28 cellular contexts compared by ENCODE assay signal in genomic region chr10:128500642-128501041, GRCh38.
"Had no signal": no experiment of that assay in that cellular context is flagged by ENCODE, and none has a peak within 500 bp of the region (broad histone marks: within the 10 kb centered on the region; RNA-seq: fewer than 3 reads in every experiment).

No MANE protein-coding gene starts in this region.

- H3K9me3 ChIP-seq: colonic mucosa, gastrocnemius medialis, heart right ventricle, left lung, lower lobe of right lung, mucosa of descending colon had no signal

- FAIRE-seq: endometrium, islet of Langerhans, keratinocyte had no signal

- H3K9me3 Mint-ChIP-seq: dendritic cell treated with granulocyte-macrophage colony-stimulating factor and Interleukin-4, amounts not matched to agents 40 ng/mL and 50 ng/mL, for 4 days; effector memory CD8-positive, alpha-beta T cell; endodermal cell; mesothelial cell of epicardium had no signal

- H3K27me3 Mint-ChIP-seq: dendritic cell treated with granulocyte-macrophage colony-stimulating factor and Interleukin-4, amounts not matched to agents 40 ng/mL and 50 ng/mL, for 4 days; effector memory CD8-positive, alpha-beta T cell had no signal

- H3K27ac ChIP-seq: colonic mucosa, epithelial cell of prostate, esophagus squamous epithelium, gastrocnemius medialis, heart right ventricle, left lung, lower lobe of right lung had no signal

- H3K36me3 ChIP-seq: colonic mucosa, esophagus squamous epithelium, gastrocnemius medialis, heart right ventricle, left lung, lower lobe of right lung had no signal

- H3K36me3 Mint-ChIP-seq: mesothelial cell of epicardium, naive B cell had no signal

- H3K27ac Mint-ChIP-seq: dendritic cell treated with granulocyte-macrophage colony-stimulating factor and Interleukin-4, amounts not matched to agents 40 ng/mL and 50 ng/mL, for 4 days; effector memory CD8-positive, alpha-beta T cell; endodermal cell; mesothelial cell of epicardium had no signal

- H3K27me3 ChIP-seq: colonic mucosa, esophagus squamous epithelium, gastrocnemius medialis, left lung had no signal

- ATAC-seq: effector memory CD8-positive, alpha-beta T cell; esophagus mucosa; gastrocnemius medialis; heart right ventricle; left cardiac atrium; left lung; left ventricle myocardium superior; lower lobe of right lung; mucosa of descending colon had no signal

- H3K4me1 ChIP-seq: colonic mucosa, esophagus squamous epithelium, gastrocnemius medialis, heart right ventricle, left lung, lower lobe of right lung had no signal

- DNase-seq: colonic mucosa; cortex of kidney; effector CD8-positive, alpha-beta T cell; effector memory CD8-positive, alpha-beta T cell; endodermal cell; erythroblast; esophagus squamous epithelium; foreskin fibroblast; foreskin melanocyte; gastrocnemius medialis; glutamatergic neuron; head of caudate nucleus; heart right ventricle; hippocampal formation; left cardiac atrium; left lung; left ventricle myocardium superior; lower lobe of right lung; mesenchymal stem cell; mucosa of descending colon; naive B cell had no signal

- H3K4me1 Mint-ChIP-seq: endodermal cell, mesothelial cell of epicardium, naive B cell had no signal

- H3K4me3 Mint-ChIP-seq: dendritic cell treated with granulocyte-macrophage colony-stimulating factor and Interleukin-4, amounts not matched to agents 40 ng/mL and 50 ng/mL, for 4 days; effector memory CD8-positive, alpha-beta T cell; endodermal cell; mesothelial cell of epicardium; naive B cell had no signal

- H3K4me3 ChIP-seq: colonic mucosa, esophagus squamous epithelium, gastrocnemius medialis, heart right ventricle, left lung, lower lobe of right lung, mucosa of descending colon had no signal
